In the genomic region with DNA sequence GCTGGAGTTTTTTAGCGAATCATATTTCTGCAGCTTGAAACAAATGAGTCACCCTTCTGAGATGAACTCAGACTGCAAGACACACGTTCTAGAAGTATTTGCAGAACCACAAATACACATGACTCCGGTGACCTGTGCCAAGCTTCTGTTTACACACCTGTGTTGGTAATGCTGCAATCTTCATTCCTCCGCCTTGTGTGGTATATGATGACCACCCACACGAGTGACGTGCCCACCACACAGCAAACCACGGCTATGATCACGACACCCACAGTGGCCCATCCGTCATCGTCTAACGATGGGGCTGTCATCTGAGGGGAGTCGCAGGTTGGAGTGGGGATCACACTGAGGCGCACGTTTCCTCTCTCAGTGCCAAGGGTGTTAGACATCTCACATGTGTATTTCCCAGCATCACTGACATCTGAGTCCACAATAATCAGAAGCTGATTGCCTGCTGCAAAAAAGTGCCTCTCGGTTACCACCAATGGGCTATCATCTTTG, we compare ENCODE assay signal across 11 cellular contexts. TPM values are rescaled to one million over a fixed set of nuclear protein-coding genes. Genes with fewer than 3 reads are reported as not detected.
DNase-seq lines count a peak whose midpoint lies in the region; ATAC-seq, FAIRE-seq and TF ChIP-seq lines count a peak whose summit lies in the region.
"Had no signal": no experiment of that assay in that cellular context is flagged by ENCODE, and none has a peak within 500 bp of the region (broad histone marks: within the 10 kb centered on the region; RNA-seq: fewer than 3 reads in every experiment).

No MANE protein-coding gene starts in this region.

- no peaks in the 10 kb centered on the region for H4K20me1 ChIP-seq in astrocyte (ENCODE audit: insufficient read depth, low read length)

- H3K9ac ChIP-seq in astrocyte (ENCODE audit: low read length): peak overlapping the region; percentile 35

- H3K79me2 ChIP-seq in astrocyte (ENCODE audit: insufficient read depth, low read length): no peaks in the 10 kb centered on the region

- ATAC-seq in left lung: peak; percentile 84
- ATAC-seq in activated T-helper 17 cell treated with anti-CD3 and anti-CD28 coated beads, Interleukin-2, amount 50 U/mL, for 72 hours (replicated peaks): no peak
- ATAC-seq: heart right ventricle, right cardiac atrium had no signal

- DNase-seq in LoVo (ENCODE audit: low spot score): peak; percentile 55
- peak; percentile 100 for DNase-seq in astrocyte (ENCODE audit: low read depth)
- no peak for DNase-seq in left lung
- no peak for DNase-seq in right atrium auricular region (ENCODE audit: low spot score)
- DNase-seq in activated naive CD4-positive, alpha-beta T cell (lab: John Stamatoyannopoulos, UW): no peak
- no peak for DNase-seq in activated CD8-positive, alpha-beta memory T cell treated with anti-CD3 and anti-CD28 coated beads, Interleukin-2, amount 50 U/mL, for 48 hours
- DNase-seq: heart right ventricle, right cardiac atrium, Right ventricle myocardium superior had no signal

- H3K27me3 ChIP-seq in astrocyte (ENCODE audit: insufficient read depth, low read length): no peaks in the 10 kb centered on the region
- no peaks in the 10 kb centered on the region for H3K27me3 ChIP-seq in left lung
- no peaks in the 10 kb centered on the region for H3K27me3 ChIP-seq in right atrium auricular region
- H3K27me3 ChIP-seq: heart right ventricle had no signal

- intact Hi-C loops in left lung (cut with DNase I): no loop called here

- no peaks in the 10 kb centered on the region for H3K27me3 Mint-ChIP-seq in astrocyte (ENCODE audit: low read depth, unreplicated experiment)
- no peaks in the 10 kb centered on the region for H3K27me3 Mint-ChIP-seq in activated T-helper 17 cell treated with anti-CD3 and anti-CD28 coated beads, Interleukin-2, amount 50 U/mL, for 72 hours

- peak overlapping the region; percentile 86 for H3K27ac Mint-ChIP-seq in astrocyte (ENCODE audit: unreplicated experiment)
- no peak overlapping the region for H3K27ac Mint-ChIP-seq in activated T-helper 17 cell treated with anti-CD3 and anti-CD28 coated beads, Interleukin-2, amount 50 U/mL, for 72 hours

- no peak overlapping the region for H3K4me3 Mint-ChIP-seq in astrocyte (ENCODE audit: unreplicated experiment)
- H3K4me3 Mint-ChIP-seq in activated T-helper 17 cell treated with anti-CD3 and anti-CD28 coated beads, Interleukin-2, amount 50 U/mL, for 72 hours: no peak overlapping the region

- H3K9me3 ChIP-seq in astrocyte (ENCODE audit: insufficient read depth, low read depth, low read length) (no peaks in the 10 kb centered on the region), left lung (no peaks in the 10 kb centered on the region), right atrium auricular region (no peaks in the 10 kb centered on the region)
- H3K9me3 ChIP-seq: heart right ventricle had no signal

- TF ChIP-seq CTCF in C4-2B (conservative IDR thresholded peaks at IDR 0.05) (no peak), astrocyte (IDR thresholded peaks at IDR 0.05; ENCODE audit: insufficient read depth, low read depth, low read length) (no peak), left lung (IDR thresholded peaks at IDR 0.05) (no peak), right atrium auricular region (IDR thresholded peaks at IDR 0.05) (no peak)

- H3K4me3 ChIP-seq in astrocyte (ENCODE audit: insufficient read depth, low read depth, low read length) (no peak overlapping the region), left lung (no peak overlapping the region), right atrium auricular region (no peak overlapping the region)
- H3K4me3 ChIP-seq: heart right ventricle had no signal

- peaks cover 54% of the 10 kb centered on the region for H3K4me1 Mint-ChIP-seq in astrocyte (ENCODE audit: low read depth, unreplicated experiment)
- no peaks in the 10 kb centered on the region for H3K4me1 Mint-ChIP-seq in activated T-helper 17 cell treated with anti-CD3 and anti-CD28 coated beads, Interleukin-2, amount 50 U/mL, for 72 hours

- FAIRE-seq in astrocyte (lab: Jason Lieb, UNC): peak; percentile 92

- H3K36me3 ChIP-seq in astrocyte (ENCODE audit: insufficient read depth, low read length): peaks cover 65% of the 10 kb centered on the region
- peaks cover 0 to 83% of the 10 kb centered on the region in 2 donors for H3K36me3 ChIP-seq in left lung
- peaks cover 71% of the 10 kb centered on the region for H3K36me3 ChIP-seq in right atrium auricular region

- H3K4me1 ChIP-seq in astrocyte (ENCODE audit: insufficient read depth, low read length): peaks cover 18% of the 10 kb centered on the region
- H3K4me1 ChIP-seq in left lung: no peaks in the 10 kb centered on the region
- no peaks in the 10 kb centered on the region for H3K4me1 ChIP-seq in right atrium auricular region

- H3K4me2 ChIP-seq in astrocyte (ENCODE audit: low read length): peak overlapping the region; percentile 3

- H3K27ac ChIP-seq in C4-2B (peak overlapping the region; percentile 57), astrocyte (ENCODE audit: low read depth, low read length) (peak overlapping the region; percentile 80), left lung (no peak overlapping the region), right atrium auricular region (no peak overlapping the region)
- H3K27ac ChIP-seq: heart right ventricle had no signal

- H3K36me3 Mint-ChIP-seq in astrocyte (ENCODE audit: low read depth, unreplicated experiment): peaks cover 51% of the 10 kb centered on the region
- H3K36me3 Mint-ChIP-seq in activated T-helper 17 cell treated with anti-CD3 and anti-CD28 coated beads, Interleukin-2, amount 50 U/mL, for 72 hours (ENCODE audit: low read depth): no peaks in the 10 kb centered on the region

- no peak overlapping the region for H2AFZ ChIP-seq in astrocyte (ENCODE audit: low read depth, low read length)

- H3K9me3 Mint-ChIP-seq in astrocyte (ENCODE audit: unreplicated experiment): no peaks in the 10 kb centered on the region
- H3K9me3 Mint-ChIP-seq in activated T-helper 17 cell treated with anti-CD3 and anti-CD28 coated beads, Interleukin-2, amount 50 U/mL, for 72 hours: peaks cover 4% of the 10 kb centered on the region

RNA-seq across cellular contexts. Expression of a gene that starts 43.0 kb away (rescaled TPM):
- total RNA-seq in astrocyte: 96.0 and 129 TPM in 2 replicates
- 10 to 100 TPM; 26.8 to 28.6 TPM for total RNA-seq in left lung
- 10 to 100 TPM in 1 of 2 donors, 1 to 10 TPM in 1; 7.3 to 14.6 TPM for total RNA-seq in right atrium auricular region
- not detected for total RNA-seq in activated T-helper 17 cell treated with anti-CD3 and anti-CD28 coated beads, Interleukin-2, amount 50 U/mL, for 72 hours

Comparison
In these comparisons a context has a peak if more than half of its experiments do, and no peak if none do; other contexts are left out.
1. H3K27ac ChIP-seq: peak in C4-2B (single experiment) and astrocyte (single experiment); none in left lung (0 of 2) and right atrium auricular region (0 of 2).
2. DNase-seq: peak in LoVo (single experiment) and astrocyte (single experiment); none in left lung (0 of 2), right atrium auricular region (single experiment), activated naive CD4-positive, alpha-beta T cell (0 of 4) and activated CD8-positive, alpha-beta memory T cell treated with anti-CD3 and anti-CD28 coated beads, Interleukin-2, amount 50 U/mL, for 48 hours (single experiment).
3. RNA of a gene that starts 43.0 kb away (total RNA-seq): 96.0 to 129 TPM in astrocyte, 26.8 to 28.6 TPM in left lung and 7.3 to 14.6 TPM in right atrium auricular region; not detected in activated T-helper 17 cell treated with anti-CD3 and anti-CD28 coated beads, Interleukin-2, amount 50 U/mL, for 72 hours; every median in the first group is over 4 times any median in the second.